In the genomic region with DNA sequence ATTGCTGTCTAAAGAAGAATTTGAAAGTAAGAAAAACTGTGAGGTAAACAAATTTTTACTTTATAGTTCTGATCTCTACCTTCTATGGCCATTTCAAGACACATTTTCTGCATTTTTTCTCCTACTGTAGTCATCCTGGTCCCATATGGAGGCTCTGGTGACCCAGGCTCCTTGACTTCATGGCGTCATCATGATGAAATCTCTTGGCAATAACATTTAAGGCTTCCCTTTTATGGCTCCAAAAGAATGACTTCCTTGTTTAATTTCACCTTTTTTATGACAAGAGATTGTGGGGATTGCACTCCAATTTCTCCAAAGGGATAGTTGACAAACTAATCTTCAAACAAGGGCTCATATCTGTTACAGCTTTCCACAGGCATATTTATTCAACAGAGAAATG, we compare ENCODE assay signal across 27 cellular contexts.
"Had no signal": no experiment of that assay in that cellular context is flagged by ENCODE, and none has a peak within 500 bp of the region (broad histone marks: within the 10 kb centered on the region; RNA-seq: fewer than 3 reads in every experiment).

No MANE protein-coding gene starts in this region.

- H3K4me1 ChIP-seq: ascending aorta, Peyer's patch had no signal

- H3K27ac Mint-ChIP-seq: activated CD4-positive, alpha-beta memory T cell treated with anti-CD3 and anti-CD28 coated beads, Interleukin-2, amount 10 ng/mL, durations not matched to agents 7 days and 5 days; activated naive CD4-positive, alpha-beta T cell treated with anti-CD3 and anti-CD28 coated beads, Interleukin-2, amount 50 U/mL, for 24 hours; activated naive CD8-positive, alpha-beta T cell treated with anti-CD3 and anti-CD28 coated beads, Interleukin-2, amount 10 ng/mL, durations not matched to agents 7 days and 5 days; activated T-cell treated with anti-CD3 and anti-CD28 coated beads, Interleukin-2, amount 50 U/mL, for 72 hours; activated T-helper 17 cell treated with anti-CD3 and anti-CD28 coated beads, Interleukin-2, amount 50 U/mL, for 72 hours had no signal

- DNase-seq: activated CD4-positive, alpha-beta memory T cell treated with anti-CD3 and anti-CD28 coated beads, Interleukin-2, amount 10 ng/mL, durations not matched to agents 7 days and 5 days; activated CD4-positive, alpha-beta T cell treated with anti-CD3 and anti-CD28 coated beads for 1 hour; activated CD4-positive, alpha-beta T cell treated with anti-CD3 and anti-CD28 coated beads for 48 hours; activated CD4-positive, CD25-positive, alpha-beta regulatory T cell; activated effector memory CD4-positive, alpha-beta T cell treated with anti-CD3 and anti-CD28 coated beads, Interleukin-2, amount 50 U/mL, for 16 hours; activated naive CD4-positive, alpha-beta T cell treated with Interleukin-2 at 50 U/mL for 16 hours; activated naive CD8-positive, alpha-beta T cell treated with anti-CD3 and anti-CD28 coated beads, Interleukin-2, amount 10 ng/mL, durations not matched to agents 7 days and 5 days; activated T-cell treated with anti-CD3 and anti-CD28 coated beads, Interleukin-2, amount 50 U/mL, for 1 hour; activated T-cell treated with anti-CD3 and anti-CD28 coated beads, Interleukin-2, amount 50 U/mL, for 72 hours; amygdala; NCI-H1105; NCI-H1417 treated with DMSO at 0.1 percent for 48 hours; NCI-H187 treated with DMSO at 0.1 percent for 48 hours; NCI-H345; NCI-H524 treated with DMSO at 0.1 percent for 48 hours; PC-3; Peyer's patch; T1000; WERI-Rb-1 had no signal

- H3K27me3 Mint-ChIP-seq: activated CD4-positive, alpha-beta memory T cell treated with anti-CD3 and anti-CD28 coated beads, Interleukin-2, amount 10 ng/mL, durations not matched to agents 7 days and 5 days; activated naive CD4-positive, alpha-beta T cell treated with anti-CD3 and anti-CD28 coated beads, Interleukin-2, amount 50 U/mL, for 24 hours; activated T-helper 17 cell treated with anti-CD3 and anti-CD28 coated beads, Interleukin-2, amount 50 U/mL, for 72 hours; central memory CD8-positive, alpha-beta T cell had no signal

- H3K4me1 Mint-ChIP-seq: activated CD4-positive, alpha-beta memory T cell treated with anti-CD3 and anti-CD28 coated beads, Interleukin-2, amount 10 ng/mL, durations not matched to agents 7 days and 5 days; activated naive CD4-positive, alpha-beta T cell treated with anti-CD3 and anti-CD28 coated beads, Interleukin-2, amount 50 U/mL, for 24 hours; activated naive CD8-positive, alpha-beta T cell treated with anti-CD3 and anti-CD28 coated beads, Interleukin-2, amount 10 ng/mL, durations not matched to agents 7 days and 5 days; activated T-helper 17 cell treated with anti-CD3 and anti-CD28 coated beads, Interleukin-2, amount 50 U/mL, for 72 hours; central memory CD8-positive, alpha-beta T cell had no signal

- H3K4me3 ChIP-seq: ascending aorta, cardiac muscle cell, Peyer's patch, SK-N-MC had no signal

- H3K27ac ChIP-seq: ascending aorta, cardiac muscle cell, Peyer's patch, RWPE1, SK-N-MC, WERI-Rb-1 had no signal

- H3K9me3 ChIP-seq: ascending aorta, Peyer's patch had no signal

- H3K27me3 ChIP-seq: ascending aorta, cardiac muscle cell, Peyer's patch had no signal

- H3K36me3 Mint-ChIP-seq: activated naive CD4-positive, alpha-beta T cell treated with anti-CD3 and anti-CD28 coated beads, Interleukin-2, amount 50 U/mL, for 24 hours; activated naive CD8-positive, alpha-beta T cell treated with anti-CD3 and anti-CD28 coated beads, Interleukin-2, amount 10 ng/mL, durations not matched to agents 7 days and 5 days had no signal

- H3K9me3 Mint-ChIP-seq: activated naive CD8-positive, alpha-beta T cell treated with anti-CD3 and anti-CD28 coated beads, Interleukin-2, amount 10 ng/mL, durations not matched to agents 7 days and 5 days had no signal

- ATAC-seq: activated T-cell treated with anti-CD3 and anti-CD28 coated beads, Interleukin-2, amount 50 U/mL, for 72 hours; activated T-helper 17 cell treated with anti-CD3 and anti-CD28 coated beads, Interleukin-2, amount 50 U/mL, for 72 hours; PC-3; Right ventricle myocardium inferior had no signal

- H3K4me3 Mint-ChIP-seq: activated CD4-positive, alpha-beta memory T cell treated with anti-CD3 and anti-CD28 coated beads, Interleukin-2, amount 10 ng/mL, durations not matched to agents 7 days and 5 days; activated naive CD4-positive, alpha-beta T cell treated with anti-CD3 and anti-CD28 coated beads, Interleukin-2, amount 50 U/mL, for 24 hours; activated naive CD8-positive, alpha-beta T cell treated with anti-CD3 and anti-CD28 coated beads, Interleukin-2, amount 10 ng/mL, durations not matched to agents 7 days and 5 days; activated T-cell treated with anti-CD3 and anti-CD28 coated beads, Interleukin-2, amount 50 U/mL, for 72 hours; activated T-helper 17 cell treated with anti-CD3 and anti-CD28 coated beads, Interleukin-2, amount 50 U/mL, for 72 hours; central memory CD8-positive, alpha-beta T cell had no signal

- H3K36me3 ChIP-seq: ascending aorta, cardiac muscle cell, Peyer's patch, WERI-Rb-1 had no signal
